ENCODE assay signal across 1 cellular context in the genomic region with DNA sequence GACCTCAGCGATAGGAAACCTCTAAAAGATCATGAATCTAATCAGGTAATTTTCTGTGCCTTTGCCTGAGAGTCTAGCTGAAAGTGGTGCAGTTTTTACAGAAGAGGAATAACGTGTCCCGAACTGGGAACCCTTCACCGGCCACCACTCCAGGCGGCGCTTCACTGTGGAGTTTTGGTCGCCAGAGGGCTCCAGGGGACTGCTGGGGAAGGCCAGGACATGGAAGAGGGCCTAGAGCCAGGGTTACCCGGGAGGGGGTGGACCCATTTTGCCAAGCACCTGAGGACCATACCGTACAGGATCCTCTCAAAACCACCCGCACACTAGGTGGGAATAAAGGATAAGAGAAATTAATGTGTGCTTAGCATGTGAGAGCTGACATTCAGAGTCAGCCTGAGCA.
TF ChIP-seq lines count a peak whose summit lies in the region.

No MANE protein-coding gene starts in this region.

TF ChIP-seq in HCT116, 20 proteins besides CTCF, POLR2A, EP300 and RAD21:
- peak; percentile 24 for TF ChIP-seq YY1 (IDR thresholded peaks at IDR 0.05; ENCODE audit: extremely low read depth, insufficient replicate concordance, low read depth, low read length)
TF ChIP-seq in HCT116: peak in this region for 1; not testable (repeated sequence) for 19.
